8 cellular contexts compared by ENCODE assay signal in genomic region chr12:132955933-132956725, GRCh38. TPM values are rescaled to one million over a fixed set of nuclear protein-coding genes. Genes with fewer than 3 reads are reported as not detected.
A peak's percentile ranks its signal among the peaks of the same experiment; 100 is the strongest.
DNase-seq lines count a peak whose midpoint lies in the region; ATAC-seq and TF ChIP-seq lines count a peak whose summit lies in the region.

ZNF605 (minus strand) TSS chr12:132956306; CDS start chr12:132945635, 10,671 bp downstream.

- H3K4me1 ChIP-seq in foreskin keratinocyte (no peaks in the 10 kb centered on the region), neural progenitor cell (no peaks in the 10 kb centered on the region), stomach (peaks cover 4 to 33% (median 24%) of the 10 kb centered on the region in 4 donors)

- 0 to 1% (median 1%) methylated on average over 21 to 69 of the region's 69 CpGs for WGBS in stomach, 5 donors

- peak within 1 kb of the TSS; percentile 97 for H3K27ac Mint-ChIP-seq in neural progenitor cell

- ATAC-seq in GM21576 (IDR thresholded peaks at IDR 0.05; ENCODE audit: unreplicated experiment) (peak; percentile 94), foreskin keratinocyte (peak; percentile 81)

- TF ChIP-seq CTCF in foreskin keratinocyte (conservative IDR thresholded peaks at IDR 0.05) (no peak), neural progenitor cell (IDR thresholded peaks at IDR 0.05) (peak; percentile 3), stomach (IDR thresholded peaks at IDR 0.05) (no peak)

- TF ChIP-seq EP300 in Ishikawa (IDR thresholded peaks at IDR 0.05; ENCODE audit: borderline replicate concordance) (no peak), stomach (IDR thresholded peaks at IDR 0.05) (no peak)

- H3K79me2 ChIP-seq in neural progenitor cell (ENCODE audit: low read depth): peaks cover 39% of the 10 kb centered on the region

- peak within 1 kb of the TSS; percentile 79 for H3K4me2 ChIP-seq in neural progenitor cell

- H3K9ac ChIP-seq in neural progenitor cell: peak within 1 kb of the TSS; percentile 94

- peak; percentile 80 for DNase-seq in DMS79 (lab: John Stamatoyannopoulos, UW)
- peak; percentile 79 for DNase-seq in RPMI8226
- DNase-seq in activated gamma-delta T cell treated with anti-CD3 and anti-CD28 coated beads, Interleukin-2, amount 50 U/mL, for 16 hours (ENCODE audit: low read depth): peak; percentile 76
- peak; percentile 56 to 72 for DNase-seq in foreskin keratinocyte
- peak; percentile 95 for DNase-seq in neural progenitor cell (ENCODE audit: low spot score)
- peak; percentile 87 for DNase-seq in stomach

- H3K9me3 Mint-ChIP-seq in neural progenitor cell: peaks cover 59% of the 10 kb centered on the region

- no peaks in the 10 kb centered on the region for H3K27me3 ChIP-seq in foreskin keratinocyte
- H3K27me3 ChIP-seq in neural progenitor cell: no peaks in the 10 kb centered on the region
- no peaks in the 10 kb centered on the region for H3K27me3 ChIP-seq in stomach

- H3K9me3 ChIP-seq in neural progenitor cell (ENCODE audit: low read depth) (peaks cover 16% of the 10 kb centered on the region), stomach (peaks cover 0 to 38% (median 27%) of the 10 kb centered on the region in 4 donors)

- peaks cover 11% of the 10 kb centered on the region for H3K4me1 Mint-ChIP-seq in neural progenitor cell

- intact Hi-C loops in stomach (cut with DNase I; ENCODE audit: low total_unique reads): no loop called here

- TF ChIP-seq POLR2A in stomach (IDR thresholded peaks at IDR 0.05): no peak

- H3K36me3 ChIP-seq in neural progenitor cell: no peaks in the 10 kb centered on the region
- peaks cover 0 to 18% (median 8%) of the 10 kb centered on the region in 4 donors for H3K36me3 ChIP-seq in stomach

- H3K4me3 ChIP-seq in neural progenitor cell: peak within 1 kb of the TSS; percentile 99
- peak within 1 kb of the TSS; percentile 64 to 93 (median 85) for H3K4me3 ChIP-seq in stomach

- peak within 1 kb of the TSS; percentile 100 for H2AFZ ChIP-seq in neural progenitor cell (replicated peaks)

- H3F3A ChIP-seq in neural progenitor cell (ENCODE audit: low read depth): peaks cover 15% of the 10 kb centered on the region

- H4K20me1 ChIP-seq in neural progenitor cell (ENCODE audit: low read depth): no peaks in the 10 kb centered on the region

- H3K4me3 Mint-ChIP-seq in neural progenitor cell: peak within 1 kb of the TSS; percentile 95

- TF ChIP-seq RAD21 in Ishikawa (IDR thresholded peaks at IDR 0.05; ENCODE audit: low read depth): no peak

- H3K36me3 Mint-ChIP-seq in neural progenitor cell: peaks cover 26% of the 10 kb centered on the region

- H3K27ac ChIP-seq in foreskin keratinocyte (peak within 1 kb of the TSS; percentile 81), neural progenitor cell (peak within 1 kb of the TSS; percentile 80), stomach (peak within 1 kb of the TSS; percentile 86 to 95 (median 92))

- peaks cover 13% of the 10 kb centered on the region for H3K27me3 Mint-ChIP-seq in neural progenitor cell (ENCODE audit: insufficient read depth, low read depth)

TF ChIP-seq in Ishikawa, 13 proteins besides CTCF, POLR2A, EP300 and RAD21:
- TF ChIP-seq YY1 (IDR thresholded peaks at IDR 0.05; ENCODE audit: low read depth) (peak; percentile 65; the same call in 1 of the 2 replicates), MAX (IDR thresholded peaks at IDR 0.05) (peak; percentile 26; the same call in 1 of the 2 replicates), TCF12 (IDR thresholded peaks at IDR 0.05; ENCODE audit: low read depth) (peak; percentile 69), ZBTB7A (IDR thresholded peaks at IDR 0.05; ENCODE audit: low read depth) (no peak), TAF1 (IDR thresholded peaks at IDR 0.05; ENCODE audit: low read depth) (peak; percentile 56; the same call in 1 of the 2 replicates), TEAD4 (IDR thresholded peaks at IDR 0.05) (no peak)
TF ChIP-seq in Ishikawa: peak in this region for 4.

RNA-seq across cellular contexts. Expression of gene ZNF605, which starts in this region (rescaled TPM):
- total RNA-seq in foreskin keratinocyte (4.2 and 5.1 TPM in 2 replicates), neural progenitor cell (ENCODE audit: low replicate concordance) (19.2 and 28.8 TPM in 2 replicates), stomach (10 to 100 TPM in 2 of 5 donors, 1 to 10 TPM in 2, under 1 TPM in 1; 0.58 to 16.9 (median 8.2) TPM)
- polyA plus RNA-seq in foreskin keratinocyte (0.81 and 1.2 TPM in 2 replicates), stomach (1 to 10 TPM in 2 of 3 donors, under 1 TPM in 1; 0.92 to 2.5 (median 2.2) TPM)

Comparison
In these comparisons a context has a peak if more than half of its experiments do, and no peak if none do; other contexts are left out.
1. Peak in every context shown above with its lines: DNase-seq, ATAC-seq, H3K4me3 ChIP-seq and H3K27ac ChIP-seq.